9 cellular contexts compared by ENCODE assay signal in genomic region chr15:34341922-34342736, GRCh38. TPM values are rescaled to one million over a fixed set of nuclear protein-coding genes. Genes with fewer than 3 reads are reported as not detected.
DNase-seq lines count a peak whose midpoint lies in the region; ATAC-seq and TF ChIP-seq lines count a peak whose summit lies in the region.
"Had no signal": no experiment of that assay in that cellular context is flagged by ENCODE, and none has a peak within 500 bp of the region (broad histone marks: within the 10 kb centered on the region; RNA-seq: fewer than 3 reads in every experiment).

No MANE protein-coding gene starts in this region.

- no peaks in the 10 kb centered on the region for H3K9me2 ChIP-seq in PC-9 (ENCODE audit: insufficient read depth)

- CTCF ChIA-PET in PC-9 (lab: Charles Lee), result interaction anchor here (1.5 kb wide), 1 partner anchor 18 kb away, joined by 3 read pairs; no protein-coding TSS in a partner anchor

- H3K36me3 ChIP-seq in PC-9 (ENCODE audit: low read depth), result peaks cover 5% of the 10 kb centered on the region; the same call in 1 of the 2 replicates
- no peaks in the 10 kb centered on the region for H3K36me3 ChIP-seq in rectal smooth muscle tissue (ENCODE audit: control insufficient read depth, insufficient read depth, low read length)

- H3K4me3 ChIP-seq in GM12875 (ENCODE audit: low read depth, low read length) (peak overlapping the region; percentile 63), PC-9 (peak overlapping the region; percentile 83), fibroblast of mammary gland (ENCODE audit: control insufficient read depth, low read depth, low read length) (peak overlapping the region; percentile 100), rectal smooth muscle tissue (ENCODE audit: low read length) (peak overlapping the region; percentile 83)

- POLR2A ChIA-PET in PC-9 (lab: Charles Lee; ENCODE audit: unreplicated experiment), result interaction anchor here (0.5 kb wide), 1 partner anchor 585 kb away, joined by 4 read pairs; no protein-coding TSS in a partner anchor

- no peaks in the 10 kb centered on the region for H3K27me3 Mint-ChIP-seq in activated T-helper 17 cell treated with anti-CD3 and anti-CD28 coated beads, Interleukin-2, amount 50 U/mL, for 72 hours

- no peaks in the 10 kb centered on the region for H3K9me3 Mint-ChIP-seq in activated T-helper 17 cell treated with anti-CD3 and anti-CD28 coated beads, Interleukin-2, amount 50 U/mL, for 72 hours

- ATAC-seq in HG03432 (IDR thresholded peaks at IDR 0.05; ENCODE audit: unreplicated experiment), result no peak
- ATAC-seq in GM19328 (IDR thresholded peaks at IDR 0.05; ENCODE audit: unreplicated experiment), result no peak
- ATAC-seq in activated T-helper 17 cell treated with anti-CD3 and anti-CD28 coated beads, Interleukin-2, amount 50 U/mL, for 72 hours (replicated peaks), result no peak

- no peak for DNase-seq in PC-9
- DNase-seq in fibroblast of mammary gland (ENCODE audit: low read depth), result no peak
- no peak for DNase-seq in globus pallidus (ENCODE audit: low spot score)

- intact Hi-C loops in PC-9 (cut with micrococcal nuclease; ENCODE audit: unreplicated experiment), result no loop called here

- peaks cover 16% of the 10 kb centered on the region for H3K4me1 Mint-ChIP-seq in activated T-helper 17 cell treated with anti-CD3 and anti-CD28 coated beads, Interleukin-2, amount 50 U/mL, for 72 hours

- H3K9me3 ChIP-seq in PC-9 (ENCODE audit: insufficient read depth, low read depth), result no peaks in the 10 kb centered on the region

- TF ChIP-seq CTCF in GM12875 (IDR thresholded peaks at IDR 0.05; ENCODE audit: borderline replicate concordance, insufficient read depth, low read depth, low read length), result no peak
- TF ChIP-seq CTCF in PC-9 (conservative IDR thresholded peaks at IDR 0.05), result no peak
- TF ChIP-seq CTCF in fibroblast of mammary gland (conservative IDR thresholded peaks at IDR 0.05; ENCODE audit: control insufficient read depth, insufficient read depth, low read depth, low read length), result no peak

- BruUV-seq in PC-9 (replicated peaks; lab: Mats Ljungman, UMichigan), result TSS peak; percentile 53

- peak overlapping the region; percentile 73 for H3K4me2 ChIP-seq in PC-9

- H3K9ac ChIP-seq in rectal smooth muscle tissue (ENCODE audit: low read length), result peak overlapping the region; percentile 72

- peaks cover 17% of the 10 kb centered on the region for H3F3A ChIP-seq in PC-9 (ENCODE audit: insufficient read depth, low read depth)

- H3K4me1 ChIP-seq in PC-9 (replicated peaks; ENCODE audit: insufficient read depth) (peaks cover 11% of the 10 kb centered on the region; the same call in 1 of the 2 replicates), rectal smooth muscle tissue (ENCODE audit: control insufficient read depth, insufficient read depth, low read length) (peaks cover 3% of the 10 kb centered on the region)

- H3K79me2 ChIP-seq in PC-9 (ENCODE audit: low read depth), result peaks cover 21% of the 10 kb centered on the region

- no peak overlapping the region for H3K27ac Mint-ChIP-seq in activated T-helper 17 cell treated with anti-CD3 and anti-CD28 coated beads, Interleukin-2, amount 50 U/mL, for 72 hours

- peak overlapping the region; percentile 87 for H2AFZ ChIP-seq in PC-9

- peaks cover 45% of the 10 kb centered on the region for H3K36me3 Mint-ChIP-seq in activated T-helper 17 cell treated with anti-CD3 and anti-CD28 coated beads, Interleukin-2, amount 50 U/mL, for 72 hours (ENCODE audit: low read depth)

- no peak overlapping the region for H3K4me3 Mint-ChIP-seq in activated T-helper 17 cell treated with anti-CD3 and anti-CD28 coated beads, Interleukin-2, amount 50 U/mL, for 72 hours

- peak overlapping the region; percentile 81 for H3K27ac ChIP-seq in PC-9
- H3K27ac ChIP-seq in rectal smooth muscle tissue (ENCODE audit: low read depth, low read length), result peak overlapping the region; percentile 78

- no peaks in the 10 kb centered on the region for H4K20me1 ChIP-seq in PC-9 (ENCODE audit: insufficient read depth)

- H3K27me3 ChIP-seq in PC-9 (ENCODE audit: insufficient read depth, low read depth) (no peaks in the 10 kb centered on the region), rectal smooth muscle tissue (ENCODE audit: control insufficient read depth, insufficient read depth, low read length) (no peaks in the 10 kb centered on the region)

RNA-seq across cellular contexts. Expression of gene NOP10, which starts 0.8 kb away (rescaled TPM):
- total RNA-seq in PC-9 (2021), result 109 and 162 TPM in 2 replicates
- total RNA-seq in activated T-helper 17 cell treated with anti-CD3 and anti-CD28 coated beads, Interleukin-2, amount 50 U/mL, for 72 hours, result 100 to 1,000 TPM; 150 to 210 TPM

RNA-seq across cellular contexts. Expression of gene NUTM1, which starts 1.0 kb away (rescaled TPM):
- total RNA-seq in PC-9 (2021), result not detected in 2 replicates
- not detected for total RNA-seq in activated T-helper 17 cell treated with anti-CD3 and anti-CD28 coated beads, Interleukin-2, amount 50 U/mL, for 72 hours
- total RNA-seq: cerebellum had no signal

RNA-seq across cellular contexts. Expression of gene SLC12A6, which starts 4.5 kb away (rescaled TPM):
- total RNA-seq in PC-9 (2021), result 27.5 and 28.3 TPM in 2 replicates
- total RNA-seq in activated T-helper 17 cell treated with anti-CD3 and anti-CD28 coated beads, Interleukin-2, amount 50 U/mL, for 72 hours, result 10 to 100 TPM; 25.2 to 33.6 TPM

RNA-seq across cellular contexts. Expression of gene LPCAT4, which starts 24.9 kb away (rescaled TPM):
- 46.8 and 67.0 TPM in 2 replicates for total RNA-seq in PC-9 (2021)
- 10 to 100 TPM; 73.8 to 95.0 TPM for total RNA-seq in activated T-helper 17 cell treated with anti-CD3 and anti-CD28 coated beads, Interleukin-2, amount 50 U/mL, for 72 hours
